21 cellular contexts compared by ENCODE assay signal in the genomic region with DNA sequence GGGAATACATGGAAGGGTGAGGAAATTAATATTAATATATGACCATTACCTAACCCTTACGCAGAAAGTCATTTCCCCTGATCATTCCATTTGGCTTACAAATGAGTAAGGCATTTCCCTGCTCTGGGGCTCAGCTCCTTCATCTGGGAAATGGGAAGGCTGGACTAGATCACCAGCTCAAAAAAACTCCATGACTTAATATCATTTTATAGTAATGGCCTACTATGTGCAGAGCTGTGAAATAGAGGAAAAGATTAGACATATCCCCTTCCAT. TPM values are rescaled to one million over a fixed set of nuclear protein-coding genes. Genes with fewer than 3 reads are reported as not detected.
A peak's percentile ranks its signal among the peaks of the same experiment; 100 is the strongest.
DNase-seq lines count a peak whose midpoint lies in the region; ATAC-seq and TF ChIP-seq lines count a peak whose summit lies in the region.
"Had no signal": no experiment of that assay in that cellular context is flagged by ENCODE, and none has a peak within 500 bp of the region (broad histone marks: within the 10 kb centered on the region; RNA-seq: fewer than 3 reads in every experiment).

No MANE protein-coding gene starts in this region.

- H2AFZ ChIP-seq in IMR-90 (replicated peaks; ENCODE audit: low read length, poor library complexity) (no peak overlapping the region), GM23338 (no peak overlapping the region)

- CTCF ChIA-PET in IMR-90 (lab: Yijun Ruan, JAX): interaction anchor here (0.5 to 0.7 kb wide), 3 partner anchors 20 to 644 kb away, joined by 3 read pairs; no protein-coding TSS in a partner anchor
- CTCF ChIA-PET in CD4-positive, alpha-beta T cell (lab: Charles Lee): no interaction called here

- H4K20me1 ChIP-seq in IMR-90 (ENCODE audit: insufficient read depth, low read length) (peaks cover 3% of the 10 kb centered on the region; the same call in 1 of the 2 replicates), GM23338 (replicated peaks; ENCODE audit: insufficient read depth) (no peaks in the 10 kb centered on the region)

- H3K36me3 ChIP-seq in IMR-90 (ENCODE audit: control insufficient read depth, insufficient read depth, low read length) (no peaks in the 10 kb centered on the region; the same call in 1 of the 2 replicates), brain microvascular endothelial cell (replicated peaks) (no peaks in the 10 kb centered on the region), stomach (no peaks in the 10 kb centered on the region), GM23338 (ENCODE audit: insufficient read depth) (no peaks in the 10 kb centered on the region)
- H3K36me3 ChIP-seq: HAP-1 had no signal

- H3K9me2 ChIP-seq in GM23338 (ENCODE audit: insufficient read depth): no peaks in the 10 kb centered on the region

- TF ChIP-seq EP300 in stomach (IDR thresholded peaks at IDR 0.05): no peak

- no peak for ATAC-seq in IMR-90 (ENCODE audit: low read depth)
- peak; percentile 14 for ATAC-seq in foreskin keratinocyte
- ATAC-seq in GM23338: no peak
- ATAC-seq in CD4-positive, alpha-beta T cell (ENCODE audit: poor library complexity): no peak
- no peak for ATAC-seq in activated naive CD8-positive, alpha-beta T cell treated with anti-CD3 and anti-CD28 coated beads, Interleukin-2, amount 50 U/mL, for 24 hours
- ATAC-seq: activated T-cell treated with anti-CD3 and anti-CD28 coated beads, Interleukin-2, amount 50 U/mL, for 4 hours; CD8-positive, alpha-beta T cell; Right ventricle myocardium inferior had no signal

- no peak overlapping the region for H4K8ac ChIP-seq in IMR-90 (ENCODE audit: low read depth in 2 of 2, low read length in 2 of 2)

- in situ Hi-C loops in IMR-90 (cut with MboI; ENCODE audit: low sequenced_read_pairs) (no loop called here), brain microvascular endothelial cell (cut with HindIII; ENCODE audit: low pct_ligation_motif_present, low sequenced_read_pairs) (no loop called here)

- no peak overlapping the region for H3K27ac Mint-ChIP-seq in GM23338
- H3K27ac Mint-ChIP-seq in CD4-positive, alpha-beta T cell: no peak overlapping the region
- H3K27ac Mint-ChIP-seq in activated naive CD8-positive, alpha-beta T cell treated with anti-CD3 and anti-CD28 coated beads, Interleukin-2, amount 50 U/mL, for 24 hours: no peak overlapping the region
- H3K27ac Mint-ChIP-seq: CD8-positive, alpha-beta T cell had no signal

- peaks cover 41 to 86% of the 10 kb centered on the region in 2 experiments; a peak in 3 of 4 replicates for H3K79me1 ChIP-seq in IMR-90 (ENCODE audit: low read depth in 1 of 2, low read length in 2 of 2)

- no peak overlapping the region; the same call in 1 of the 2 replicates for H2BK20ac ChIP-seq in IMR-90 (ENCODE audit: low read depth, low read length)

- H3K18ac ChIP-seq in IMR-90 (ENCODE audit: low read depth, low read length): no peak overlapping the region

- no peaks in the 10 kb centered on the region for H3K36me3 Mint-ChIP-seq in GM23338 (ENCODE audit: low read depth)
- H3K36me3 Mint-ChIP-seq in CD4-positive, alpha-beta T cell (ENCODE audit: low read depth): no peaks in the 10 kb centered on the region
- no peaks in the 10 kb centered on the region for H3K36me3 Mint-ChIP-seq in activated naive CD8-positive, alpha-beta T cell treated with anti-CD3 and anti-CD28 coated beads, Interleukin-2, amount 50 U/mL, for 24 hours (ENCODE audit: low read depth)
- H3K36me3 Mint-ChIP-seq: CD8-positive, alpha-beta T cell had no signal

- H3K56ac ChIP-seq in IMR-90 (ENCODE audit: extremely low read depth, insufficient read depth, low read length): no peak overlapping the region

- no peak overlapping the region for H2AK5ac ChIP-seq in IMR-90 (ENCODE audit: low read depth, low read length)

- no peak overlapping the region for H3K9ac ChIP-seq in IMR-90 (ENCODE audit: low read depth, low read length)

- TF ChIP-seq POLR2A in IMR-90 (IDR thresholded peaks at IDR 0.05; ENCODE audit: low read depth, low read length) (no peak), stomach (IDR thresholded peaks at IDR 0.05) (no peak)

- dilution Hi-C loops in IMR-90 (cut with HindIII; ENCODE audit: low sequenced_read_pairs, unreplicated experiment): no loop called here

- no peak overlapping the region for H4K5ac ChIP-seq in IMR-90 (ENCODE audit: low read depth, low read length)

- H3K27me3 ChIP-seq in IMR-90 (ENCODE audit: control insufficient read depth, insufficient read depth, low read length) (no peaks in the 10 kb centered on the region), brain microvascular endothelial cell (replicated peaks) (no peaks in the 10 kb centered on the region), foreskin keratinocyte (no peaks in the 10 kb centered on the region), stomach (peaks cover 0 to 16% (median 0%) of the 10 kb centered on the region in 3 donors), GM23338 (ENCODE audit: insufficient read depth) (no peaks in the 10 kb centered on the region)
- H3K27me3 ChIP-seq in CD4-positive, alpha-beta T cell (ENCODE audit: control insufficient read depth, insufficient read depth, low read length): no peaks in the 10 kb centered on the region

- POLR2A ChIA-PET in IMR-90 (lab: Charles Lee; ENCODE audit: unreplicated experiment): no interaction called here
- POLR2A ChIA-PET in CD4-positive, alpha-beta T cell (lab: Charles Lee): no interaction called here

- no peak overlapping the region for H3K27ac ChIP-seq in IMR-90 (ENCODE audit: insufficient read depth, low read length)
- peak overlapping the region; percentile 15 for H3K27ac ChIP-seq in brain microvascular endothelial cell
- H3K27ac ChIP-seq in foreskin keratinocyte: peak overlapping the region; percentile 81
- peak overlapping the region in 3 of 5 donors; percentile 27 to 58 (median 48) for H3K27ac ChIP-seq in stomach
- H3K27ac ChIP-seq in GM23338 (ENCODE audit: low read depth): no peak overlapping the region
- no peak overlapping the region for H3K27ac ChIP-seq in CD4-positive, alpha-beta T cell (ENCODE audit: low read depth, low read length)

- no peak overlapping the region for H3K4me3 Mint-ChIP-seq in GM23338
- H3K4me3 Mint-ChIP-seq in CD4-positive, alpha-beta T cell: no peak overlapping the region
- no peak overlapping the region for H3K4me3 Mint-ChIP-seq in activated naive CD8-positive, alpha-beta T cell treated with anti-CD3 and anti-CD28 coated beads, Interleukin-2, amount 50 U/mL, for 24 hours
- H3K4me3 Mint-ChIP-seq: activated T-cell treated with anti-CD3 and anti-CD28 coated beads, Interleukin-2, amount 50 U/mL, for 4 hours; CD8-positive, alpha-beta T cell; central memory CD8-positive, alpha-beta T cell had no signal

- no peaks in the 10 kb centered on the region for H3K79me2 ChIP-seq in GM23338 (replicated peaks; ENCODE audit: insufficient read depth)

- peaks cover 31% of the 10 kb centered on the region for H3K4me1 ChIP-seq in IMR-90 (ENCODE audit: control insufficient read depth, insufficient read depth, low read length)
- peaks cover 43% of the 10 kb centered on the region for H3K4me1 ChIP-seq in foreskin keratinocyte
- peaks cover 0 to 14% (median 9%) of the 10 kb centered on the region in 4 donors for H3K4me1 ChIP-seq in stomach
- H3K4me1 ChIP-seq in GM23338 (ENCODE audit: insufficient read depth): peaks cover 9% of the 10 kb centered on the region; the same call in 1 of the 2 replicates
- H3K4me1 ChIP-seq: HAP-1 had no signal

- no peak overlapping the region for H2BK15ac ChIP-seq in IMR-90 (ENCODE audit: low read depth, low read length)

- no peak overlapping the region for H3K23ac ChIP-seq in IMR-90 (ENCODE audit: low read depth, low read length)

- H2AK9ac ChIP-seq in IMR-90 (replicated peaks; ENCODE audit: low read depth, low read length, poor library complexity): no peak overlapping the region

- H3F3A ChIP-seq in GM23338 (replicated peaks; ENCODE audit: low read depth): no peaks in the 10 kb centered on the region

- peaks cover 13% of the 10 kb centered on the region for H3K27me3 Mint-ChIP-seq in GM23338 (ENCODE audit: insufficient read depth, low read depth, poor library complexity)
- peaks cover 30% of the 10 kb centered on the region for H3K27me3 Mint-ChIP-seq in CD4-positive, alpha-beta T cell
- peaks cover 23% of the 10 kb centered on the region for H3K27me3 Mint-ChIP-seq in activated naive CD8-positive, alpha-beta T cell treated with anti-CD3 and anti-CD28 coated beads, Interleukin-2, amount 50 U/mL, for 24 hours

- no peak overlapping the region for H3K4ac ChIP-seq in IMR-90 (ENCODE audit: low read depth, low read length)

- H2BK120ac ChIP-seq in IMR-90 (ENCODE audit: low read depth, low read length): no peak overlapping the region

- no peaks in the 10 kb centered on the region for H3K9me3 Mint-ChIP-seq in GM23338
- no peaks in the 10 kb centered on the region for H3K9me3 Mint-ChIP-seq in CD4-positive, alpha-beta T cell
- H3K9me3 Mint-ChIP-seq in activated naive CD8-positive, alpha-beta T cell treated with anti-CD3 and anti-CD28 coated beads, Interleukin-2, amount 50 U/mL, for 24 hours: no peaks in the 10 kb centered on the region
- H3K9me3 Mint-ChIP-seq: activated T-cell treated with anti-CD3 and anti-CD28 coated beads, Interleukin-2, amount 50 U/mL, for 4 hours; CD8-positive, alpha-beta T cell; central memory CD8-positive, alpha-beta T cell had no signal

- H3K4me1 Mint-ChIP-seq in GM23338: peaks cover 31% of the 10 kb centered on the region
- H3K4me1 Mint-ChIP-seq in CD4-positive, alpha-beta T cell (ENCODE audit: low read depth): peaks cover 8% of the 10 kb centered on the region
- H3K4me1 Mint-ChIP-seq in activated naive CD8-positive, alpha-beta T cell treated with anti-CD3 and anti-CD28 coated beads, Interleukin-2, amount 50 U/mL, for 24 hours: peaks cover 14% of the 10 kb centered on the region

- H3K14ac ChIP-seq in IMR-90 (replicated peaks; ENCODE audit: low read depth, low read length): peak overlapping the region; percentile 31; the same call in 1 of the 2 replicates

- BruUV-seq in IMR-90 (replicated peaks; lab: Mats Ljungman, UMichigan): no TSS peak

- no peak for TF ChIP-seq CTCF in IMR-90 (conservative IDR thresholded peaks at IDR 0.05; ENCODE audit: low read depth, low read length)
- no peak for TF ChIP-seq CTCF in brain microvascular endothelial cell (IDR thresholded peaks at IDR 0.05; ENCODE audit: low read depth, low read length, missing control alignments)
- TF ChIP-seq CTCF in foreskin keratinocyte (conservative IDR thresholded peaks at IDR 0.05): no peak
- TF ChIP-seq CTCF in stomach (IDR thresholded peaks at IDR 0.05): no peak
- TF ChIP-seq CTCF in GM23338 (conservative IDR thresholded peaks at IDR 0.05; ENCODE audit: low read depth in 2 of 2): no peak
- no peak for TF ChIP-seq CTCF in CD4-positive, alpha-beta T cell (IDR thresholded peaks at IDR 0.05)

- H4K91ac ChIP-seq in IMR-90 (ENCODE audit: insufficient read depth, low read depth, low read length): no peak overlapping the region

- no peak overlapping the region for H3K4me3 ChIP-seq in IMR-90 (ENCODE audit: insufficient read depth, low read depth, low read length)
- H3K4me3 ChIP-seq in brain microvascular endothelial cell (ENCODE audit: low read depth, low read length): no peak overlapping the region
- no peak overlapping the region for H3K4me3 ChIP-seq in stomach
- no peak overlapping the region for H3K4me3 ChIP-seq in GM23338
- H3K4me3 ChIP-seq: HAP-1, heart right ventricle, smooth muscle cell had no signal

- DNase-seq in IMR-90 (peak; percentile 33), brain microvascular endothelial cell (no peak), foreskin keratinocyte (peak; percentile 59 to 79), stomach (no peak), GM23338 (ENCODE audit: low spot score) (no peak), amniotic stem cell (lab: John Stamatoyannopoulos, UW) (no peak)
- DNase-seq in CD4-positive, alpha-beta T cell: no peak
- no peak for DNase-seq in activated naive CD8-positive, alpha-beta T cell treated with anti-CD3 and anti-CD28 coated beads, Interleukin-2, amount 50 U/mL, for 24 hours
- DNase-seq: activated CD4-positive, alpha-beta T cell treated with anti-CD3 and anti-CD28 coated beads for 1 hour; activated CD8-positive, alpha-beta memory T cell treated with anti-CD3 and anti-CD28 coated beads for 24 hours; activated naive CD4-positive, alpha-beta T cell treated with Interleukin-2 at 50 U/mL for 16 hours; activated T-cell treated with anti-CD3 and anti-CD28 coated beads, Interleukin-2, amount 50 U/mL, for 4 hours; CD8-positive, alpha-beta T cell; heart right ventricle; NCI-H1694; NCI-H748 treated with DMSO at 0.1 percent for 48 hours; stimulated activated naive CD4-positive, alpha-beta T cell had no signal

- intact Hi-C loops in IMR-90 (cut with micrococcal nuclease) (no loop called here), stomach (cut with DNase I; ENCODE audit: low total_unique reads) (no loop called here)
- intact Hi-C loops in CD4-positive, alpha-beta T cell (cut with DNase I, micrococcal nuclease): no loop called here

- TF ChIP-seq RAD21 in IMR-90 (IDR thresholded peaks at IDR 0.05; ENCODE audit: low read length): no peak

- H3K4me2 ChIP-seq in IMR-90 (ENCODE audit: low read depth, low read length): no peak overlapping the region
- no peak overlapping the region for H3K4me2 ChIP-seq in GM23338
- H3K4me2 ChIP-seq: smooth muscle cell had no signal

- no peak overlapping the region for H2BK5ac ChIP-seq in IMR-90 (ENCODE audit: low read depth, low read length, poor library complexity, severe bottlenecking)

- H3K9me3 ChIP-seq in IMR-90 (ENCODE audit: control insufficient read depth, insufficient read depth, low read length): no peaks in the 10 kb centered on the region
- peaks cover 0 to 5% (median 0%) of the 10 kb centered on the region in 4 donors for H3K9me3 ChIP-seq in stomach
- H3K9me3 ChIP-seq in CD4-positive, alpha-beta T cell (ENCODE audit: control insufficient read depth, low read length): no peaks in the 10 kb centered on the region
- H3K9me3 ChIP-seq: HAP-1 had no signal

- no CpG with 5 or more reads among the region's 1 CpG for WGBS in IMR-90 (ENCODE audit: extremely low coverage in 2 of 2, insufficient read length in 1 of 2), 2 experiments
- 74 to 93% (median 89%) methylated on average over 1 of the region's 1 CpG for WGBS in stomach, 5 donors

- H3K9me1 ChIP-seq in IMR-90 (ENCODE audit: insufficient read depth, low read length): peaks cover 28% of the 10 kb centered on the region

RNA-seq across cellular contexts. Expression of gene HRH1, which starts 46.3 kb away (rescaled TPM):
- total RNA-seq in IMR-90 (2012; rRNA removed) (13.1 and 16.1 TPM in 2 replicates), foreskin keratinocyte (9.7 and 11.3 TPM in 2 replicates), stomach (1 to 10 TPM in 2 of 5 donors, under 1 TPM in 2, not detected in 1; under 0.01 to 5.0 (median 1.5) TPM)
- polyA plus RNA-seq in IMR-90 (2012; rRNA removed) (7.6 and 8.1 TPM in 2 replicates), foreskin keratinocyte (3.3 and 3.6 TPM in 2 replicates), stomach (under 1 TPM; 0.31 to 0.80 (median 0.37) TPM), GM23338 (2016; fragmentation: Nextera tagmentation; extraction: Ambion mirVana) (not detected in 2 replicates)
- polyA plus RNA-seq in IMR-90 (2012; cell fraction: cytosol; rRNA removed): 3.3 and 4.8 TPM in 2 replicates
- 4.1 and 7.2 TPM in 2 replicates for polyA plus RNA-seq in IMR-90 (2012; cell fraction: nucleus; rRNA removed; ENCODE audit: low replicate concordance)
- 0.35 TPM in 1 of 2 replicates, not detected in the other for total RNA-seq in GM23338 (2014; rRNA removed; shearing (Covaris generic))
- total RNA-seq in CD4-positive, alpha-beta T cell: not detected
- total RNA-seq: CD8-positive, alpha-beta T cell had no signal

Comparison
In these comparisons a context has a peak if more than half of its experiments do, and no peak if none do; other contexts are left out.
1. DNase-seq: peak in IMR-90 (single experiment) and foreskin keratinocyte (2 of 2); none in brain microvascular endothelial cell (single experiment), stomach (single experiment), GM23338 (single experiment), CD4-positive, alpha-beta T cell (0 of 10), amniotic stem cell (single experiment) and activated naive CD8-positive, alpha-beta T cell treated with anti-CD3 and anti-CD28 coated beads, Interleukin-2, amount 50 U/mL, for 24 hours (single experiment).
2. H3K27ac ChIP-seq: peak in brain microvascular endothelial cell (single experiment), foreskin keratinocyte (single experiment) and stomach (3 of 5); none in IMR-90 (single experiment), GM23338 (single experiment) and CD4-positive, alpha-beta T cell (single experiment).